ENCODE assay signal across 22 cellular contexts in the genomic region with DNA sequence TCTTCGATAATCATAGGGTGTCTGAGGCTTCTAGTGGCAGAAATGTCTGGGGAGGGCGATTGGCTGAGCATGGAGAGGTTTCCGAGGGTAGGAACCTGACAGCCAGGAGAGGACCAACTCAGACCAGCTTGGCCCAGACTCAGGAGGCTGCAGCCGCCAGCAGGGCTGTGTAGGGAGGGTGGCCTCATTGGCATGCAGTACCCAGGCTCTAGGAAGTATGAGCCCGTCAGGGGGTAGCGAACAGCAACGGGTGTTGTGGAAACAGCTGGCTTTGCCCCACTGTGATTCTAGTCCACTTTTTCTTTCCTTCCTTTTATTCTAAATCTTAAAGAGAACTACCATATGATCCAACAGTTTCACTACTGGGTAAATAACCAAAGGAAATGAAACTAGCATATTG.
A peak's percentile ranks its signal among the peaks of the same experiment; 100 is the strongest.
DNase-seq lines count a peak whose midpoint lies in the region; ATAC-seq and TF ChIP-seq lines count a peak whose summit lies in the region.
"Had no signal": no experiment of that assay in that cellular context is flagged by ENCODE, and none has a peak within 500 bp of the region (broad histone marks: within the 10 kb centered on the region; RNA-seq: fewer than 3 reads in every experiment).

No MANE protein-coding gene starts in this region.

- H3K27ac ChIP-seq in right atrium auricular region (no peak overlapping the region), left ventricle myocardium inferior (replicated peaks) (peak overlapping the region; percentile 50), tibial artery (peak overlapping the region; percentile 11 to 56), WERI-Rb-1 (no peak overlapping the region; the same call in 1 of the 2 replicates)
- H3K27ac ChIP-seq: esophagus squamous epithelium, gastroesophageal sphincter, VCaP had no signal

- no peaks in the 10 kb centered on the region for H3K27me3 Mint-ChIP-seq in WTC11 (ENCODE audit: low read depth)
- H3K27me3 Mint-ChIP-seq: activated naive CD8-positive, alpha-beta T cell; IgD-negative memory B cell had no signal

- peaks cover 4% of the 10 kb centered on the region for H3K9me3 Mint-ChIP-seq in WTC11

- intact Hi-C loops in Right ventricle myocardium inferior (cut with DNase I): loop anchor here (5.0 kb wide), 1 partner anchor 85 kb away; no protein-coding TSS in a partner anchor
- intact Hi-C loops in left ventricle myocardium inferior (cut with micrococcal nuclease): no loop called here
- intact Hi-C loops in tibial artery (cut with DNase I; ENCODE audit: low total_unique reads): no loop called here

- H3K36me3 ChIP-seq in right atrium auricular region (no peaks in the 10 kb centered on the region), left ventricle myocardium inferior (no peaks in the 10 kb centered on the region), tibial artery (no peaks in the 10 kb centered on the region), WERI-Rb-1 (no peaks in the 10 kb centered on the region)
- H3K36me3 ChIP-seq: esophagus squamous epithelium, gastroesophageal sphincter had no signal

- H3K27me3 ChIP-seq in right atrium auricular region (no peaks in the 10 kb centered on the region), left ventricle myocardium inferior (ENCODE audit: low read depth) (no peaks in the 10 kb centered on the region), tibial artery (no peaks in the 10 kb centered on the region), WERI-Rb-1 (ENCODE audit: insufficient read depth, low read depth, severe bottlenecking) (no peaks in the 10 kb centered on the region)
- H3K27me3 ChIP-seq: esophagus squamous epithelium, gastroesophageal sphincter had no signal

- no peaks in the 10 kb centered on the region for H3K4me1 Mint-ChIP-seq in WTC11
- H3K4me1 Mint-ChIP-seq: IgD-negative memory B cell, natural killer cell had no signal

- ATAC-seq in Right ventricle myocardium inferior (peak; percentile 79), WTC11 (0 out of 2 replicates have a peak, but pooled peaks have one; percentile 32), GM18858 (IDR thresholded peaks at IDR 0.05; ENCODE audit: unreplicated experiment) (no peak)
- ATAC-seq: gastroesophageal sphincter, natural killer cell had no signal

- H3K9me3 ChIP-seq in right atrium auricular region: no peaks in the 10 kb centered on the region
- H3K9me3 ChIP-seq in left ventricle myocardium inferior (replicated peaks): no peaks in the 10 kb centered on the region
- H3K9me3 ChIP-seq in tibial artery: no peaks in the 10 kb centered on the region
- H3K9me3 ChIP-seq in WERI-Rb-1 (ENCODE audit: severe bottlenecking): peaks cover 2% of the 10 kb centered on the region
- H3K9me3 ChIP-seq: esophagus squamous epithelium, gastroesophageal sphincter, SK-N-SH had no signal

- H3K4me1 ChIP-seq in right atrium auricular region (peaks cover 0 to 9% of the 10 kb centered on the region in 2 donors), left ventricle myocardium inferior (peaks cover 30% of the 10 kb centered on the region), tibial artery (peaks cover 0 to 25% (median 10%) of the 10 kb centered on the region in 4 donors)
- H3K4me1 ChIP-seq: esophagus squamous epithelium had no signal

- H3K4me3 ChIP-seq in right atrium auricular region: no peak overlapping the region
- H3K4me3 ChIP-seq in left ventricle myocardium inferior: no peak overlapping the region
- H3K4me3 ChIP-seq in tibial artery: no peak overlapping the region
- H3K4me3 ChIP-seq in WERI-Rb-1 (ENCODE audit: low read depth, low read length): no peak overlapping the region
- H3K4me3 ChIP-seq: esophagus squamous epithelium, gastroesophageal sphincter had no signal

- TF ChIP-seq CTCF in right atrium auricular region (IDR thresholded peaks at IDR 0.05) (no peak), WTC11 (IDR thresholded peaks at IDR 0.05) (no peak), left ventricle myocardium inferior (IDR thresholded peaks at IDR 0.05; ENCODE audit: borderline replicate concordance) (no peak), tibial artery (IDR thresholded peaks at IDR 0.05) (no peak), WERI-Rb-1 (IDR thresholded peaks at IDR 0.05; ENCODE audit: low read depth, low read length) (no peak)

- CTCF ChIA-PET in WTC11 (lab: Charles Lee): no interaction called here

- no peak overlapping the region for H3K4me3 Mint-ChIP-seq in WTC11
- H3K4me3 Mint-ChIP-seq: activated naive CD8-positive, alpha-beta T cell; IgD-negative memory B cell; natural killer cell had no signal

- H3K27ac Mint-ChIP-seq in WTC11: no peak overlapping the region
- H3K27ac Mint-ChIP-seq: activated naive CD8-positive, alpha-beta T cell; IgD-negative memory B cell; natural killer cell had no signal

- POLR2A ChIA-PET in WTC11 (lab: Charles Lee): no interaction called here

- DNase-seq in Right ventricle myocardium inferior (ENCODE audit: missing footprints) (no peak), right atrium auricular region (ENCODE audit: low spot score) (no peak), WTC11 (ENCODE audit: low spot score) (no peak), left ventricle myocardium inferior (peak; percentile 39), tibial artery (no peak), iPS-NIHi11 (ENCODE audit: low spot score) (no peak), WERI-Rb-1 (no peak)
- DNase-seq: activated CD4-positive, alpha-beta T cell treated with anti-CD3 and anti-CD28 coated beads, Interleukin-2, amount 50 U/mL, for 1 hour; DMS153; esophagus squamous epithelium; H7; kidney glomerular epithelial cell; natural killer cell; NCI-H187; NCI-H2227 treated with DMSO at 0.1 percent for 48 hours; SK-N-SH; T-helper 2 cell had no signal

- no peaks in the 10 kb centered on the region for H3K36me3 Mint-ChIP-seq in WTC11
- H3K36me3 Mint-ChIP-seq: activated naive CD8-positive, alpha-beta T cell; IgD-negative memory B cell; natural killer cell had no signal

TF ChIP-seq in WTC11, 78 proteins besides CTCF, POLR2A, EP300 and RAD21:
- TF ChIP-seq, protein P1, sequence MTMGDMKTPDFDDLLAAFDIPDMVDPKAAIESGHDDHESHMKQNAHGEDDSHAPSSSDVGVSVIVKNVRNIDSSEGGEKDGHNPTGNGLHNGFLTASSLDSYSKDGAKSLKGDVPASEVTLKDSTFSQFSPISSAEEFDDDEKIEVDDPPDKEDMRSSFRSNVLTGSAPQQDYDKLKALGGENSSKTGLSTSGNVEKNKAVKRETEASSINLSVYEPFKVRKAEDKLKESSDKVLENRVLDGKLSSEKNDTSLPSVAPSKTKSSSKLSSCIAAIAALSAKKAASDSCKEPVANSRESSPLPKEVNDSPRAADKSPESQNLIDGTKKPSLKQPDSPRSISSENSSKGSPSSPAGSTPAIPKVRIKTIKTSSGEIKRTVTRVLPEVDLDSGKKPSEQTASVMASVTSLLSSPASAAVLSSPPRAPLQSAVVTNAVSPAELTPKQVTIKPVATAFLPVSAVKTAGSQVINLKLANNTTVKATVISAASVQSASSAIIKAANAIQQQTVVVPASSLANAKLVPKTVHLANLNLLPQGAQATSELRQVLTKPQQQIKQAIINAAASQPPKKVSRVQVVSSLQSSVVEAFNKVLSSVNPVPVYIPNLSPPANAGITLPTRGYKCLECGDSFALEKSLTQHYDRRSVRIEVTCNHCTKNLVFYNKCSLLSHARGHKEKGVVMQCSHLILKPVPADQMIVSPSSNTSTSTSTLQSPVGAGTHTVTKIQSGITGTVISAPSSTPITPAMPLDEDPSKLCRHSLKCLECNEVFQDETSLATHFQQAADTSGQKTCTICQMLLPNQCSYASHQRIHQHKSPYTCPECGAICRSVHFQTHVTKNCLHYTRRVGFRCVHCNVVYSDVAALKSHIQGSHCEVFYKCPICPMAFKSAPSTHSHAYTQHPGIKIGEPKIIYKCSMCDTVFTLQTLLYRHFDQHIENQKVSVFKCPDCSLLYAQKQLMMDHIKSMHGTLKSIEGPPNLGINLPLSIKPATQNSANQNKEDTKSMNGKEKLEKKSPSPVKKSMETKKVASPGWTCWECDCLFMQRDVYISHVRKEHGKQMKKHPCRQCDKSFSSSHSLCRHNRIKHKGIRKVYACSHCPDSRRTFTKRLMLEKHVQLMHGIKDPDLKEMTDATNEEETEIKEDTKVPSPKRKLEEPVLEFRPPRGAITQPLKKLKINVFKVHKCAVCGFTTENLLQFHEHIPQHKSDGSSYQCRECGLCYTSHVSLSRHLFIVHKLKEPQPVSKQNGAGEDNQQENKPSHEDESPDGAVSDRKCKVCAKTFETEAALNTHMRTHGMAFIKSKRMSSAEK (CRISPR knock-in tag; IDR thresholded peaks at IDR 0.05; ENCODE audit: borderline replicate concordance): no peak
- TF ChIP-seq, protein P2, sequence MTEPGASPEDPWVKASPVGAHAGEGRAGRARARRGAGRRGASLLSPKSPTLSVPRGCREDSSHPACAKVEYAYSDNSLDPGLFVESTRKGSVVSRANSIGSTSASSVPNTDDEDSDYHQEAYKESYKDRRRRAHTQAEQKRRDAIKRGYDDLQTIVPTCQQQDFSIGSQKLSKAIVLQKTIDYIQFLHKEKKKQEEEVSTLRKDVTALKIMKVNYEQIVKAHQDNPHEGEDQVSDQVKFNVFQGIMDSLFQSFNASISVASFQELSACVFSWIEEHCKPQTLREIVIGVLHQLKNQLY (CRISPR knock-in tag; IDR thresholded peaks at IDR 0.05): no peak
- TF ChIP-seq NFATC4 (CRISPR knock-in tag; IDR thresholded peaks at IDR 0.05): no peak
- TF ChIP-seq ETV6 (CRISPR knock-in tag; IDR thresholded peaks at IDR 0.05): no peak
- no peak for TF ChIP-seq PRRX2 (CRISPR knock-in tag; IDR thresholded peaks at IDR 0.05)
- no peak for TF ChIP-seq ZNF396 (CRISPR knock-in tag; IDR thresholded peaks at IDR 0.05; ENCODE audit: borderline replicate concordance)

Comparison
In these comparisons a context has a peak if more than half of its experiments do, and no peak if none do; other contexts are left out.
1. H3K27ac ChIP-seq: peak in left ventricle myocardium inferior (single experiment) and tibial artery (2 of 2); none in right atrium auricular region (0 of 2) and WERI-Rb-1 (single experiment).